In the genomic region with DNA sequence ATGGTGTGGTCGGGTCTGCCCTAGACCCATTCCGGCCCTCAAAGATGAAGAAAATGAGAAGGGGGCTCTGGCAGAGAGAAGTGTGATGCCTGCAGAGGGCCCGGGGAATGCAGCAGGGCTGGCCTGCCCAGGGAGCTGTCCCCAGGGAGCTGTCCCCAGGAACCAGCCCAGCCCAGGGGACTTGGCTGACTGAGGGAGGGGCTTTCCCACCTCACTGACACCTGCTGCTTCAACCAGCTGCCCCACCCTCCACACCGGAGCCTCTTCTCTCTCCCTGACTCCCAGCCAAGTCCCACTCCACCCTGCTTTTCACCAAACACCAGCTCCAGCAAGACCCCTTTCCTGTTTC, we compare ENCODE assay signal across 9 cellular contexts.
DNase-seq lines count a peak whose midpoint lies in the region; ATAC-seq, FAIRE-seq and TF ChIP-seq lines count a peak whose summit lies in the region.
"Had no signal": no experiment of that assay in that cellular context is flagged by ENCODE, and none has a peak within 500 bp of the region (broad histone marks: within the 10 kb centered on the region; RNA-seq: fewer than 3 reads in every experiment).

No MANE protein-coding gene starts in this region.

- SMC1A ChIA-PET in GM12878 (lab: Charles Lee; ENCODE audit: uncharacterized antibody, unreplicated experiment), result interaction anchor here (1.7 to 1.9 kb wide), 2 partner anchors 280 to 282 kb away, joined by 5 to 6 read pairs; no protein-coding TSS in a partner anchor

- FAIRE-seq in GM12878 (lab: Jason Lieb, UNC), result no peak

- peak; percentile 51 for DNase-seq in NCI-H82 (lab: John Stamatoyannopoulos, UW)
- no peak for DNase-seq in NCI-H82 treated with DMSO at 0.1 percent for 48 hours (lab: John Stamatoyannopoulos, UW; ENCODE audit: unreplicated experiment)
- no peak for DNase-seq in GM12878 (ENCODE audit: low read depth, low spot score)
- no peak for DNase-seq in memory B cell (ENCODE audit: low spot score in 2 of 2)
- DNase-seq in tibial nerve (ENCODE audit: low spot score in 2 of 2), result no peak
- DNase-seq in NK-92 (lab: John Stamatoyannopoulos, UW; ENCODE audit: unreplicated experiment), result no peak
- DNase-seq in NCI-H128 (lab: John Stamatoyannopoulos, UW; ENCODE audit: unreplicated experiment), result no peak

- WGBS in GM12878 (ENCODE audit: insufficient coverage, insufficient replicate concordance, low lambda C conversion rate, missing lambda C conversion rate), result 89% methylated on average over 4 of the region's 4 CpGs
- WGBS in tibial nerve, 2 donors, result 79 to 86% methylated on average over 4 of the region's 4 CpGs

- in situ Hi-C loops in GM12878 (cut with MboI), result no loop called here

- CTCF ChIA-PET in GM12878 (lab: Yijun Ruan, JAX), result interaction anchor here (1.5 to 2.2 kb wide), 2 partner anchors 126 to 279 kb away, joined by 3 to 12 read pairs; no protein-coding TSS in a partner anchor

- no peak overlapping the region for H3K4me2 ChIP-seq in GM12878 (ENCODE audit: control insufficient read depth, insufficient read depth)

- H3K27me3 ChIP-seq in GM12878 (replicated peaks in 1 of 2; ENCODE audit: control insufficient read depth in 2 of 2, insufficient read depth in 2 of 2, low read length in 1 of 2) (no peaks in the 10 kb centered on the region), tibial nerve (no peaks in the 10 kb centered on the region)

- no peak overlapping the region for H3K4me3 ChIP-seq in GM12878
- no peak overlapping the region for H3K4me3 ChIP-seq in tibial nerve

- intact Hi-C loops in GM12878 (cut with micrococcal nuclease; ENCODE audit: unreplicated experiment), result no loop called here

- H3K79me2 ChIP-seq in GM12878 (ENCODE audit: control insufficient read depth, insufficient read depth, low read length), result no peaks in the 10 kb centered on the region
- H3K79me2 ChIP-seq: parathyroid adenoma had no signal

- no peak for TF ChIP-seq RAD21 in GM12878 (IDR thresholded peaks at IDR 0.05; ENCODE audit: insufficient read depth, low read depth, low read length)

- RAD21 ChIA-PET in GM12878 (lab: Charles Lee; ENCODE audit: unreplicated experiment), result interaction anchor here (0.5 to 1.1 kb wide), 3 partner anchors 257 to 292 kb away, joined by 3 to 4 read pairs (median 3); no protein-coding TSS in a partner anchor

- H4K20me1 ChIP-seq in GM12878 (ENCODE audit: control insufficient read depth, insufficient read depth), result no peaks in the 10 kb centered on the region

- POLR2A ChIA-PET in GM12878 (lab: Charles Lee), result no interaction called here

- peak overlapping the region; percentile 21 for H3K4me3 Mint-ChIP-seq in memory B cell

- H3K27ac Mint-ChIP-seq in memory B cell, result peak overlapping the region; percentile 91

- ATAC-seq in GM12878 (peak; percentile 41; the same call in 2 of the 3 replicates), memory B cell (ENCODE audit: low read depth) (peak; percentile 40), GM18873 (IDR thresholded peaks at IDR 0.05; ENCODE audit: low FRiP score, unreplicated experiment) (no peak)

- no peaks in the 10 kb centered on the region for H3K27me3 Mint-ChIP-seq in memory B cell

- H3K27ac ChIP-seq in GM12878 (ENCODE audit: control insufficient read depth, insufficient read depth) (no peak overlapping the region), tibial nerve (peak overlapping the region in 3 of 4 donors; percentile 35 to 83 (median 77))
- H3K27ac ChIP-seq: parathyroid adenoma had no signal

- no TSS peak for BruUV-seq in GM12878 (replicated peaks; lab: Mats Ljungman, UMichigan)

- no peaks in the 10 kb centered on the region for H3K9me3 Mint-ChIP-seq in memory B cell

- H3K9ac ChIP-seq in GM12878 (ENCODE audit: control insufficient read depth, insufficient read depth, low read length), result no peak overlapping the region
- H3K9ac ChIP-seq: parathyroid adenoma had no signal

- no peak overlapping the region for H2AFZ ChIP-seq in GM12878 (ENCODE audit: control insufficient read depth, low read depth, low read length)
- H2AFZ ChIP-seq: parathyroid adenoma had no signal

- peaks cover 34% of the 10 kb centered on the region for H3K4me1 Mint-ChIP-seq in memory B cell

- H3K9me3 ChIP-seq in GM12878 (replicated peaks; ENCODE audit: control insufficient read depth, insufficient read depth, low read length), result no peaks in the 10 kb centered on the region
- H3K9me3 ChIP-seq in tibial nerve, result no peaks in the 10 kb centered on the region

- TF ChIP-seq POLR2A in GM12878 (IDR thresholded peaks at IDR 0.05; ENCODE audit: low read depth, low read length), result no peak
- TF ChIP-seq POLR2A in tibial nerve (IDR thresholded peaks at IDR 0.05), result no peak

- H3K36me3 Mint-ChIP-seq in memory B cell, result peaks cover 28% of the 10 kb centered on the region

- H3K36me3 ChIP-seq in GM12878 (ENCODE audit: control insufficient read depth in 2 of 2, insufficient read depth in 2 of 2, low read length in 1 of 2) (peaks cover 15 to 24% of the 10 kb centered on the region in 2 experiments), tibial nerve (peaks cover 0 to 57% (median 0%) of the 10 kb centered on the region in 3 donors)

- peaks cover 2% of the 10 kb centered on the region for H3K4me1 ChIP-seq in GM12878 (ENCODE audit: control insufficient read depth, insufficient read depth, low read length)
- H3K4me1 ChIP-seq in tibial nerve, result peaks cover 3 to 58% (median 40%) of the 10 kb centered on the region in 4 donors
- H3K4me1 ChIP-seq: parathyroid adenoma had no signal

- TF ChIP-seq EP300 in GM12878 (IDR thresholded peaks at IDR 0.05; ENCODE audit: borderline replicate concordance in 1 of 2, control insufficient read depth in 1 of 2, low read depth in 2 of 2, low read length in 2 of 2), result no peak
- TF ChIP-seq EP300 in tibial nerve (IDR thresholded peaks at IDR 0.05), result no peak

- no peak for TF ChIP-seq CTCF in GM12878 (IDR thresholded peaks at IDR 0.05 in 2 of 3, conservative IDR thresholded peaks at IDR 0.05 in 1 of 3; ENCODE audit: control insufficient read depth in 2 of 3, extremely low read depth in 1 of 3, insufficient read depth in 1 of 3, low read depth in 3 of 3, low read length in 3 of 3)
- TF ChIP-seq CTCF in tibial nerve (IDR thresholded peaks at IDR 0.05), result no peak

TF ChIP-seq in GM12878, 131 proteins besides CTCF, POLR2A, EP300 and RAD21:
- TF ChIP-seq MEF2B (IDR thresholded peaks at IDR 0.05; ENCODE audit: partially characterized antibody, poor library complexity, severe bottlenecking) (peak; percentile 17), WRNIP1 (IDR thresholded peaks at IDR 0.05; ENCODE audit: borderline replicate concordance, low read depth, low read length) (no peak)
